ENCODE assay signal across 13 cellular contexts in genomic region chr3:147816770-147817169, GRCh38.
DNase-seq lines count a peak whose midpoint lies in the region; ATAC-seq, FAIRE-seq and TF ChIP-seq lines count a peak whose summit lies in the region.
"Had no signal": no experiment of that assay in that cellular context is flagged by ENCODE, and none has a peak within 500 bp of the region (broad histone marks: within the 10 kb centered on the region; RNA-seq: fewer than 3 reads in every experiment).

No MANE protein-coding gene starts in this region.

- H3K4me3 ChIP-seq in H1 (ENCODE audit: extremely low read depth in 1 of 4, insufficient read depth in 2 of 4, low read depth in 3 of 4, low read length in 4 of 4) (no peak overlapping the region), neural progenitor cell (no peak overlapping the region)

- 83% methylated on average over 6 of the region's 6 CpGs; no CpG with 5 or more reads in 1 of the 2 experiments for WGBS in H1 (ENCODE audit: extremely low coverage in 1 of 2, insufficient coverage in 1 of 2, insufficient read length in 1 of 2, insufficient replicate concordance in 2 of 2, low coverage in 1 of 2, low lambda C conversion rate in 2 of 2, missing lambda C conversion rate in 1 of 2), 2 experiments

- no peak overlapping the region for H3K23ac ChIP-seq in H1 (ENCODE audit: insufficient read length)

- H3K4me1 Mint-ChIP-seq in neural progenitor cell = peaks cover 7% of the 10 kb centered on the region
- peaks cover 8% of the 10 kb centered on the region for H3K4me1 Mint-ChIP-seq in chondrocyte (ENCODE audit: low read depth)

- TF ChIP-seq CTCF in H1 (IDR thresholded peaks at IDR 0.05; ENCODE audit: control extremely low read depth in 1 of 3, insufficient read depth in 1 of 3, low read depth in 1 of 3, low read length in 3 of 3) (no peak), neural progenitor cell (IDR thresholded peaks at IDR 0.05) (no peak), chondrocyte (IDR thresholded peaks at IDR 0.05) (no peak)

- H4K8ac ChIP-seq in H1 (ENCODE audit: extremely low read depth, insufficient read depth, low read length) = no peak overlapping the region

- H3K23me2 ChIP-seq in H1 (ENCODE audit: low read depth, low read length) = no peaks in the 10 kb centered on the region

- no peaks in the 10 kb centered on the region for H3K27me3 ChIP-seq in H1 (replicated peaks in 1 of 4; ENCODE audit: control insufficient read depth in 3 of 4, extremely low read depth in 1 of 4, insufficient read depth in 3 of 4, low read length in 3 of 4)
- H3K27me3 ChIP-seq in neural progenitor cell = no peaks in the 10 kb centered on the region
- H3K27me3 ChIP-seq: foreskin keratinocyte had no signal

- H3K27ac ChIP-seq in H1 (ENCODE audit: low read depth, low read length) (no peak overlapping the region), neural progenitor cell (no peak overlapping the region)
- H3K27ac ChIP-seq: C4-2B, foreskin keratinocyte had no signal

- H3K4me3 Mint-ChIP-seq in neural progenitor cell (no peak overlapping the region), chondrocyte (ENCODE audit: unreplicated experiment) (no peak overlapping the region)

- no peak for TF ChIP-seq RAD21 in H1 (IDR thresholded peaks at IDR 0.05 in 1 of 2, conservative IDR thresholded peaks at IDR 0.05 in 1 of 2; ENCODE audit: low read depth in 2 of 2, low read length in 2 of 2)

- no peak overlapping the region for H3K56ac ChIP-seq in H1 (replicated peaks; ENCODE audit: insufficient read length, low read depth, low read length)

- no peak for FAIRE-seq in H1 (lab: Jason Lieb, UNC)

- CTCF ChIA-PET in H1 (lab: Charles Lee; ENCODE audit: partially characterized antibody) = no interaction called here

- H2BK12ac ChIP-seq in H1 (ENCODE audit: low read depth, low read length) = no peak overlapping the region

- no peak overlapping the region for H3K27ac Mint-ChIP-seq in neural progenitor cell
- H3K27ac Mint-ChIP-seq in chondrocyte (ENCODE audit: unreplicated experiment) = no peak overlapping the region

- H3K27me3 Mint-ChIP-seq in neural progenitor cell (ENCODE audit: insufficient read depth, low read depth) = no peaks in the 10 kb centered on the region
- H3K27me3 Mint-ChIP-seq in chondrocyte (ENCODE audit: low read depth) = no peaks in the 10 kb centered on the region

- no peak overlapping the region for H2BK5ac ChIP-seq in H1 (ENCODE audit: low read depth, low read length)

- H3K4ac ChIP-seq in H1 (replicated peaks; ENCODE audit: insufficient read length, low read depth, low read length) = no peak overlapping the region

- H3K36me3 Mint-ChIP-seq in neural progenitor cell (no peaks in the 10 kb centered on the region), chondrocyte (ENCODE audit: low read depth) (no peaks in the 10 kb centered on the region)

- H3K14ac ChIP-seq in H1 (ENCODE audit: insufficient read length) = no peak overlapping the region

- H4K20me1 ChIP-seq in H1 (replicated peaks in 1 of 2; ENCODE audit: control insufficient read depth in 1 of 2, insufficient read depth in 2 of 2, low read length in 2 of 2) (no peaks in the 10 kb centered on the region), neural progenitor cell (ENCODE audit: low read depth) (no peaks in the 10 kb centered on the region)

- no peak overlapping the region for H3K9ac ChIP-seq in H1 (replicated peaks in 1 of 4; ENCODE audit: extremely low read depth in 1 of 4, low read depth in 3 of 4, low read length in 3 of 4)
- no peak overlapping the region for H3K9ac ChIP-seq in neural progenitor cell

- TF ChIP-seq POLR2A in H1 (IDR thresholded peaks at IDR 0.05; ENCODE audit: control extremely low read depth in 1 of 2, low read depth in 2 of 2, low read length in 2 of 2) = no peak

- peak overlapping the region; percentile 89; the same call in 1 of the 2 replicates for H2AFZ ChIP-seq in H1 (ENCODE audit: low read length)
- peak overlapping the region; percentile 19 for H2AFZ ChIP-seq in neural progenitor cell (replicated peaks)

- no peak overlapping the region for H2BK20ac ChIP-seq in H1 (ENCODE audit: low read length)

- no peak overlapping the region for H2AK5ac ChIP-seq in H1 (ENCODE audit: low read depth, low read length)

- H3K79me2 ChIP-seq in H1 (ENCODE audit: control insufficient read depth in 1 of 2, insufficient read depth in 2 of 2, low read length in 2 of 2) = no peaks in the 10 kb centered on the region
- no peaks in the 10 kb centered on the region for H3K79me2 ChIP-seq in neural progenitor cell (ENCODE audit: low read depth)

- H3K18ac ChIP-seq in H1 (ENCODE audit: extremely low read depth, low read length) = no peak overlapping the region

- H3K9me3 ChIP-seq in H1 (ENCODE audit: insufficient read depth in 2 of 2, low read depth in 1 of 2, low read length in 1 of 2) (no peaks in the 10 kb centered on the region), neural progenitor cell (ENCODE audit: low read depth) (no peaks in the 10 kb centered on the region)

- POLR2A ChIA-PET in H1 (lab: Charles Lee; ENCODE audit: partially characterized antibody) = no interaction called here

- no peaks in the 10 kb centered on the region for H3F3A ChIP-seq in neural progenitor cell (ENCODE audit: low read depth)

- DNase-seq in COR-L47 (lab: John Stamatoyannopoulos, UW) (peak; percentile 96), NCI-H1105 treated with DMSO at 0.1 percent for 48 hours (lab: John Stamatoyannopoulos, UW) (peak; percentile 88), H1 (ENCODE audit: low read depth in 1 of 2, low spot score in 2 of 2) (no peak), neural progenitor cell (ENCODE audit: low spot score) (no peak), chondrocyte (ENCODE audit: low spot score) (no peak), putamen (ENCODE audit: low spot score) (no peak)
- DNase-seq: activated CD8-positive, alpha-beta memory T cell treated with anti-CD3 and anti-CD28 coated beads, Interleukin-2, amount 50 U/mL, for 48 hours; stimulated activated naive CD4-positive, alpha-beta T cell treated with Interleukin-2 at 50 U/mL for 16 hours; T1000 had no signal

- no peak overlapping the region for H2BK15ac ChIP-seq in H1 (ENCODE audit: low read length)

- no peak overlapping the region for H4K5ac ChIP-seq in H1 (ENCODE audit: insufficient read length, low read depth, low read length)

- no peak for TF ChIP-seq EP300 in H1 (IDR thresholded peaks at IDR 0.05; ENCODE audit: borderline replicate concordance in 1 of 2, low read depth in 2 of 2, low read length in 2 of 2)

- H3K9me3 Mint-ChIP-seq in neural progenitor cell = no peaks in the 10 kb centered on the region
- no peaks in the 10 kb centered on the region for H3K9me3 Mint-ChIP-seq in chondrocyte (ENCODE audit: low read depth)

- no peak overlapping the region for H4K91ac ChIP-seq in H1 (replicated peaks; ENCODE audit: insufficient read length, low read length)

- H2BK120ac ChIP-seq in H1 (replicated peaks; ENCODE audit: low read depth, low read length) = no peak overlapping the region

- no peaks in the 10 kb centered on the region for H3K36me3 ChIP-seq in H1 (ENCODE audit: control insufficient read depth in 2 of 4, insufficient read depth in 4 of 4, low read length in 3 of 4)
- H3K36me3 ChIP-seq in neural progenitor cell = no peaks in the 10 kb centered on the region

- H3K4me1 ChIP-seq in H1 (replicated peaks in 1 of 4; ENCODE audit: control insufficient read depth in 3 of 4, insufficient read depth in 4 of 4, low read length in 3 of 4) (no peaks in the 10 kb centered on the region), neural progenitor cell (peaks cover 5% of the 10 kb centered on the region)
- H3K4me1 ChIP-seq: foreskin keratinocyte had no signal

- H3K4me2 ChIP-seq in H1 (ENCODE audit: insufficient read depth in 1 of 2, low read depth in 2 of 2, low read length in 2 of 2) (no peak overlapping the region), neural progenitor cell (no peak overlapping the region)

- H3K79me1 ChIP-seq in H1 (ENCODE audit: low read depth, low read length) = no peaks in the 10 kb centered on the region

- ATAC-seq in GM18517 (IDR thresholded peaks at IDR 0.05; ENCODE audit: unreplicated experiment) (no peak), GM18498 (IDR thresholded peaks at IDR 0.05; ENCODE audit: unreplicated experiment) (no peak)
- ATAC-seq: foreskin keratinocyte had no signal

TF ChIP-seq in H1, 55 proteins besides CTCF, POLR2A, EP300 and RAD21:
- TF ChIP-seq MAFK (IDR thresholded peaks at IDR 0.05; ENCODE audit: low read depth, low read length) (no peak), MAX (IDR thresholded peaks at IDR 0.05) (no peak), RXRA (IDR thresholded peaks at IDR 0.05; ENCODE audit: insufficient read depth, low read depth, low read length) (no peak), RFX5 (IDR thresholded peaks at IDR 0.05; ENCODE audit: borderline replicate concordance, low read depth, low read length) (no peak)

Comparison
In these comparisons a context has a peak if more than half of its experiments do, and no peak if none do; other contexts are left out.
1. DNase-seq: peak in COR-L47 (single experiment) and NCI-H1105 treated with DMSO at 0.1 percent for 48 hours (single experiment); none in H1 (0 of 2), neural progenitor cell (single experiment), chondrocyte (single experiment) and putamen (single experiment).